Comparison of ENCODE assay signal across 21 cellular contexts in genomic region chr16:10083301-10083700, GRCh38.
DNase-seq lines count a peak whose midpoint lies in the region; ATAC-seq and TF ChIP-seq lines count a peak whose summit lies in the region.
"Had no signal": no experiment of that assay in that cellular context is flagged by ENCODE, and none has a peak within 500 bp of the region (broad histone marks: within the 10 kb centered on the region; RNA-seq: fewer than 3 reads in every experiment).

No MANE protein-coding gene starts in this region.

- H4K12ac ChIP-seq in trophoblast cell (ENCODE audit: low read depth, low read length), result no peak overlapping the region

- H3K79me1 ChIP-seq in trophoblast cell (ENCODE audit: low read length), result peaks cover 5% of the 10 kb centered on the region

- no peak overlapping the region for H2BK5ac ChIP-seq in trophoblast cell (ENCODE audit: low read depth, low read length, poor library complexity)

- no peak overlapping the region for H4K8ac ChIP-seq in trophoblast cell (ENCODE audit: low read depth, low read length)

- H2BK120ac ChIP-seq in trophoblast cell (ENCODE audit: insufficient read depth, low read length, poor library complexity), result no peak overlapping the region

- peak overlapping the region; percentile 42 for H3K27ac Mint-ChIP-seq in activated naive CD4-positive, alpha-beta T cell treated with anti-CD3 and anti-CD28 coated beads, Interleukin-2, amount 50 U/mL, for 24 hours
- H3K27ac Mint-ChIP-seq in neural progenitor cell, result peak overlapping the region; percentile 27
- H3K27ac Mint-ChIP-seq in effector memory CD8-positive, alpha-beta T cell, result no peak overlapping the region
- H3K27ac Mint-ChIP-seq: B cell; CD4-positive, CD25-positive, alpha-beta regulatory T cell; CD8-positive, alpha-beta T cell; HFFc6 had no signal

- H2AFZ ChIP-seq in neural progenitor cell (replicated peaks) (no peak overlapping the region), trophoblast cell (ENCODE audit: insufficient read depth, low read length, poor library complexity) (no peak overlapping the region)

- no peak overlapping the region for H3K23ac ChIP-seq in trophoblast cell (ENCODE audit: low read length)

- H3K4me3 ChIP-seq in coronary artery (no peak overlapping the region), neural progenitor cell (no peak overlapping the region), trophoblast cell (ENCODE audit: low read depth, low read length) (no peak overlapping the region)
- H3K4me3 ChIP-seq: BLaER1, HAP-1 had no signal

- no peak overlapping the region for H3K14ac ChIP-seq in trophoblast cell (ENCODE audit: low read length)

- H3K27me3 Mint-ChIP-seq in activated naive CD4-positive, alpha-beta T cell treated with anti-CD3 and anti-CD28 coated beads, Interleukin-2, amount 50 U/mL, for 24 hours, result no peaks in the 10 kb centered on the region
- H3K27me3 Mint-ChIP-seq in neural progenitor cell (ENCODE audit: insufficient read depth, low read depth), result peaks cover 3% of the 10 kb centered on the region
- H3K27me3 Mint-ChIP-seq in effector memory CD8-positive, alpha-beta T cell, result peaks cover 6 to 37% of the 10 kb centered on the region in 2 donors

- no peaks in the 10 kb centered on the region for H3K4me1 Mint-ChIP-seq in activated naive CD4-positive, alpha-beta T cell treated with anti-CD3 and anti-CD28 coated beads, Interleukin-2, amount 50 U/mL, for 24 hours
- peaks cover 29% of the 10 kb centered on the region for H3K4me1 Mint-ChIP-seq in neural progenitor cell
- no peaks in the 10 kb centered on the region for H3K4me1 Mint-ChIP-seq in effector memory CD8-positive, alpha-beta T cell (ENCODE audit: low read depth in 2 of 2)
- H3K4me1 Mint-ChIP-seq: B cell; CD4-positive, CD25-positive, alpha-beta regulatory T cell had no signal

- no peak overlapping the region for H3K4me3 Mint-ChIP-seq in activated naive CD4-positive, alpha-beta T cell treated with anti-CD3 and anti-CD28 coated beads, Interleukin-2, amount 50 U/mL, for 24 hours
- no peak overlapping the region for H3K4me3 Mint-ChIP-seq in neural progenitor cell
- no peak overlapping the region for H3K4me3 Mint-ChIP-seq in effector memory CD8-positive, alpha-beta T cell
- H3K4me3 Mint-ChIP-seq: B cell; CD4-positive, CD25-positive, alpha-beta regulatory T cell; CD8-positive, alpha-beta T cell; HFFc6 had no signal

- H4K91ac ChIP-seq in trophoblast cell (ENCODE audit: low read depth, low read length), result no peak overlapping the region

- H4K20me1 ChIP-seq in neural progenitor cell (ENCODE audit: low read depth), result no peaks in the 10 kb centered on the region
- H4K20me1 ChIP-seq: BLaER1 had no signal

- H3K4me1 ChIP-seq in neural progenitor cell (peaks cover 15% of the 10 kb centered on the region), trophoblast cell (ENCODE audit: control insufficient read depth in 1 of 2, insufficient read depth in 2 of 2, low read length in 2 of 2) (peaks cover 17 to 33% of the 10 kb centered on the region in 2 experiments)
- H3K4me1 ChIP-seq: BLaER1, HAP-1 had no signal

- no peak for DNase-seq in activated naive CD4-positive, alpha-beta T cell treated with Interleukin-2 at 50 U/mL for 16 hours
- peak; percentile 17 for DNase-seq in coronary artery (ENCODE audit: low spot score)
- no peak for DNase-seq in neural progenitor cell (ENCODE audit: low spot score)
- no peak for DNase-seq in trophoblast cell
- DNase-seq in NCI-H526 treated with DMSO at 0.1 percent for 48 hours (lab: John Stamatoyannopoulos, UW), result no peak
- no peak for DNase-seq in effector memory CD8-positive, alpha-beta T cell
- DNase-seq: Caco-2; CD4-positive, CD25-positive, alpha-beta regulatory T cell; CD8-positive, alpha-beta T cell; DMS 273 treated with DMSO at 0.1 percent for 48 hours; DMS79 treated with DMSO at 0.1 percent for 48 hours; GF-D8; GOT3; HFFc6 had no signal

- H3K9ac ChIP-seq in neural progenitor cell (no peak overlapping the region), trophoblast cell (ENCODE audit: low read length) (no peak overlapping the region)
- H3K9ac ChIP-seq: BLaER1 had no signal

- H3F3A ChIP-seq in neural progenitor cell (ENCODE audit: low read depth), result no peaks in the 10 kb centered on the region

- H2BK12ac ChIP-seq in trophoblast cell (ENCODE audit: low read length), result no peak overlapping the region

- no peak overlapping the region for H3K18ac ChIP-seq in trophoblast cell (ENCODE audit: low read length)

- H3K9me3 ChIP-seq in neural progenitor cell (ENCODE audit: low read depth) (no peaks in the 10 kb centered on the region), trophoblast cell (ENCODE audit: insufficient read depth, low read depth, low read length) (no peaks in the 10 kb centered on the region)
- H3K9me3 ChIP-seq: BLaER1, Caco-2, HAP-1 had no signal

- no peak overlapping the region for H2AK5ac ChIP-seq in trophoblast cell (ENCODE audit: low read length)

- H3K79me2 ChIP-seq in neural progenitor cell (ENCODE audit: low read depth) (no peaks in the 10 kb centered on the region), trophoblast cell (ENCODE audit: control insufficient read depth, insufficient read depth, low read length, poor library complexity) (no peaks in the 10 kb centered on the region)

- H3K9me3 Mint-ChIP-seq in activated naive CD4-positive, alpha-beta T cell treated with anti-CD3 and anti-CD28 coated beads, Interleukin-2, amount 50 U/mL, for 24 hours, result no peaks in the 10 kb centered on the region
- no peaks in the 10 kb centered on the region for H3K9me3 Mint-ChIP-seq in neural progenitor cell
- H3K9me3 Mint-ChIP-seq in effector memory CD8-positive, alpha-beta T cell, result peaks cover 0 to 9% of the 10 kb centered on the region in 2 donors
- H3K9me3 Mint-ChIP-seq: CD4-positive, CD25-positive, alpha-beta regulatory T cell; CD8-positive, alpha-beta T cell; HFFc6 had no signal

- no peak overlapping the region for H3K4ac ChIP-seq in trophoblast cell (ENCODE audit: low read depth, low read length)

- ATAC-seq in HG03045 (IDR thresholded peaks at IDR 0.05; ENCODE audit: unreplicated experiment), result no peak
- ATAC-seq in effector memory CD8-positive, alpha-beta T cell (replicated peaks), result no peak
- ATAC-seq: CD8-positive, alpha-beta T cell had no signal

- H3K36me3 Mint-ChIP-seq in activated naive CD4-positive, alpha-beta T cell treated with anti-CD3 and anti-CD28 coated beads, Interleukin-2, amount 50 U/mL, for 24 hours, result no peaks in the 10 kb centered on the region
- no peaks in the 10 kb centered on the region for H3K36me3 Mint-ChIP-seq in neural progenitor cell
- H3K36me3 Mint-ChIP-seq in effector memory CD8-positive, alpha-beta T cell (ENCODE audit: insufficient read depth), result no peaks in the 10 kb centered on the region
- H3K36me3 Mint-ChIP-seq: CD4-positive, CD25-positive, alpha-beta regulatory T cell; CD8-positive, alpha-beta T cell had no signal

- no peak overlapping the region for H3K27ac ChIP-seq in coronary artery
- H3K27ac ChIP-seq in neural progenitor cell, result no peak overlapping the region
- no peak overlapping the region for H3K27ac ChIP-seq in trophoblast cell (ENCODE audit: low read depth, low read length)
- H3K27ac ChIP-seq: 22Rv1, BLaER1, C4-2B had no signal

- TF ChIP-seq CTCF in coronary artery (IDR thresholded peaks at IDR 0.05) (no peak), neural progenitor cell (IDR thresholded peaks at IDR 0.05) (no peak)

- no peak overlapping the region for H3K4me2 ChIP-seq in neural progenitor cell
- H3K4me2 ChIP-seq in trophoblast cell (ENCODE audit: low read length), result no peak overlapping the region
- H3K4me2 ChIP-seq: BLaER1 had no signal

- WGBS in trophoblast cell (ENCODE audit: extremely low coverage, insufficient coverage, insufficient read length), result no CpG with 5 or more reads among the region's 5 CpGs

- H3K36me3 ChIP-seq in neural progenitor cell, result no peaks in the 10 kb centered on the region
- no peaks in the 10 kb centered on the region for H3K36me3 ChIP-seq in trophoblast cell (ENCODE audit: control insufficient read depth in 1 of 2, insufficient read depth in 2 of 2, low read length in 2 of 2)
- H3K36me3 ChIP-seq: BLaER1, HAP-1 had no signal

- no peaks in the 10 kb centered on the region for H3K27me3 ChIP-seq in neural progenitor cell
- no peaks in the 10 kb centered on the region for H3K27me3 ChIP-seq in trophoblast cell (ENCODE audit: insufficient read depth, low read length)
- H3K27me3 ChIP-seq: BLaER1 had no signal

Comparison
In these comparisons a context has a peak if more than half of its experiments do, and no peak if none do; other contexts are left out.
1. H3K27ac Mint-ChIP-seq: peak in activated naive CD4-positive, alpha-beta T cell treated with anti-CD3 and anti-CD28 coated beads, Interleukin-2, amount 50 U/mL, for 24 hours (single experiment) and neural progenitor cell (single experiment); none in effector memory CD8-positive, alpha-beta T cell (0 of 2).